ENCODE assay signal across 1 cellular context in the genomic region with DNA sequence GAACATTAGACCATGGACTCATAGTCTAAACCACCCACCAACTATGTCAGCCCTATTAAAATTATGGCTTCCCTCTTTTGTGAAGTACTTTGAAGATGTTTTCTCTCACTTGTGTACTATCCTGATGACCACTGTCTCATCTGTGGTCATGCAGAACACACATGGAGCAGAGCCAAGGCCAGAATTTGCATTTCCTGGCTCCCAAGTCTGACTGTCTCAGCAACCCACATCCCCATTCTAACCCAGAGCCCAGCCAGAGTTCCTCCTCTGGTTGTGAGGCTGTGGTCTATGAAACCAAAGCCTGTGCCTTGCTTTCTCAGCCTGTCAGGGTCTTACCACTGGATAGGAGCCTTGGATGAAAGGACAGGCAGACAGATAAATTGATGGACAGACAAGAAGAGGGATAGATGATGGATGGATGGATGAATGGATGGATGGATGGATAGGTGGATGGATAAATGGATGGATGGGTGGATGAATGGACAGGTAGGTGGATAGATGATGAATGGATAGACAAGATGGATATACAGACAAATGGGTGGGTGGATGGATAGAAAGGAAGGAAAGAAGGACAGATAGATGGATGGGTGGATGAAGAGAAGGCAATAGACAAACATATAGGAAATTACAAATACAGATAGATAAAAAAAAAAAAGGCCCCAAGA.
TF ChIP-seq lines count a peak whose summit lies in the region.

No MANE protein-coding gene starts in this region.

TF ChIP-seq in H1, 55 proteins besides CTCF, POLR2A, EP300 and RAD21:
- TF ChIP-seq SP4 (IDR thresholded peaks at IDR 0.05; ENCODE audit: low read length) (no peak), RFX5 (IDR thresholded peaks at IDR 0.05; ENCODE audit: borderline replicate concordance, low read depth, low read length) (no peak), TCF12 (IDR thresholded peaks at IDR 0.05; ENCODE audit: low read depth, low read length) (no peak), BRCA1 (IDR thresholded peaks at IDR 0.05; ENCODE audit: low read depth, low read length) (no peak), RNF2 (IDR thresholded peaks at IDR 0.05; ENCODE audit: borderline replicate concordance, low read depth, low read length, missing control alignments, poor library complexity, severe bottlenecking) (no peak), PHF8 (conservative IDR thresholded peaks at IDR 0.05; ENCODE audit: low read depth, low read length) (no peak), SIRT6 (IDR thresholded peaks at IDR 0.05; ENCODE audit: low read length) (no peak), ZNF274 (IDR thresholded peaks at IDR 0.05; ENCODE audit: borderline replicate concordance, extremely low read depth, low read length) (no peak), POU5F1 (IDR thresholded peaks at IDR 0.05; ENCODE audit: low read depth, low read length) (no peak), NRF1 (IDR thresholded peaks at IDR 0.05; ENCODE audit: low read depth, low read length) (no peak), JUN (IDR thresholded peaks at IDR 0.05; ENCODE audit: low read depth, low read length) (no peak), CTBP2 (IDR thresholded peaks at IDR 0.05; ENCODE audit: borderline replicate concordance, insufficient read depth, insufficient read length, low read length) (no peak), TAF1 (IDR thresholded peaks at IDR 0.05; ENCODE audit: low read depth, low read length) (no peak)
- TF ChIP-seq, protein P1, sequence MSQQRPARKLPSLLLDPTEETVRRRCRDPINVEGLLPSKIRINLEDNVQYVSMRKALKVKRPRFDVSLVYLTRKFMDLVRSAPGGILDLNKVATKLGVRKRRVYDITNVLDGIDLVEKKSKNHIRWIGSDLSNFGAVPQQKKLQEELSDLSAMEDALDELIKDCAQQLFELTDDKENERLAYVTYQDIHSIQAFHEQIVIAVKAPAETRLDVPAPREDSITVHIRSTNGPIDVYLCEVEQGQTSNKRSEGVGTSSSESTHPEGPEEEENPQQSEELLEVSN (IDR thresholded peaks at IDR 0.05): no peak
